8 cellular contexts compared by ENCODE assay signal in genomic region chr4:77358315-77358928, GRCh38.
DNase-seq lines count a peak whose midpoint lies in the region; ATAC-seq and TF ChIP-seq lines count a peak whose summit lies in the region.

No MANE protein-coding gene starts in this region.

- in situ Hi-C loops in astrocyte of the spinal cord (cut with HindIII; ENCODE audit: low sequenced_read_pairs), result no loop called here

- no peaks in the 10 kb centered on the region for H3K36me3 Mint-ChIP-seq in CD14-positive monocyte

- H3K4me1 ChIP-seq in tibial artery, result no peaks in the 10 kb centered on the region

- no peak overlapping the region for H3K4me3 Mint-ChIP-seq in CD14-positive monocyte

- intact Hi-C loops in CD14-positive monocyte (cut with micrococcal nuclease) (no loop called here), tibial artery (cut with DNase I; ENCODE audit: low total_unique reads) (loop anchor here (10.0 kb wide), 1 partner anchor 114 kb away; no protein-coding TSS in a partner anchor)

- ATAC-seq in GM18511 (IDR thresholded peaks at IDR 0.05; ENCODE audit: unreplicated experiment) (peak; percentile 44), HG03460 (IDR thresholded peaks at IDR 0.05; ENCODE audit: unreplicated experiment) (no peak), HG03095 (IDR thresholded peaks at IDR 0.05; ENCODE audit: unreplicated experiment) (no peak)

- H3K4me3 ChIP-seq in astrocyte of the spinal cord (ENCODE audit: low read depth, low read length), result no peak overlapping the region
- no peak overlapping the region for H3K4me3 ChIP-seq in tibial artery

- H3K9me3 ChIP-seq in tibial artery, result no peaks in the 10 kb centered on the region

- peaks cover 1% of the 10 kb centered on the region for H3K4me1 Mint-ChIP-seq in CD14-positive monocyte

- TF ChIP-seq CTCF in CD14-positive monocyte (IDR thresholded peaks at IDR 0.05) (peak; percentile 46), astrocyte of the spinal cord (IDR thresholded peaks at IDR 0.05; ENCODE audit: low read depth, low read length) (peak; percentile 71), tibial artery (IDR thresholded peaks at IDR 0.05) (peak; percentile 42 to 49)

- no peaks in the 10 kb centered on the region for H3K36me3 ChIP-seq in tibial artery

- no peaks in the 10 kb centered on the region for H3K9me3 Mint-ChIP-seq in CD14-positive monocyte

- H3K27ac ChIP-seq in tibial artery, result no peak overlapping the region

- DNase-seq in CD14-positive monocyte (ENCODE audit: low spot score) (no peak), MV-4-11 (lab: John Stamatoyannopoulos, UW) (peak; percentile 15), astrocyte of the spinal cord (ENCODE audit: low read depth, low spot score) (peak; percentile 37), inferior parietal cortex (ENCODE audit: extremely low spot score) (peak; percentile 75), tibial artery (no peak)

- H3K27me3 ChIP-seq in tibial artery, result no peaks in the 10 kb centered on the region

- H3K27ac Mint-ChIP-seq in CD14-positive monocyte, result no peak overlapping the region

- peaks cover 0 to 5% (median 0%) of the 10 kb centered on the region in 3 donors for H3K27me3 Mint-ChIP-seq in CD14-positive monocyte (ENCODE audit: low read depth in 3 of 3)

Comparison
In these comparisons a context has a peak if more than half of its experiments do, and no peak if none do; other contexts are left out.
1. DNase-seq: peak in MV-4-11 (single experiment), astrocyte of the spinal cord (single experiment) and inferior parietal cortex (single experiment); none in CD14-positive monocyte (single experiment) and tibial artery (0 of 2).
2. Peak in every context shown above with its lines, with median percentiles within 50 percentile points of each other: CTCF ChIP-seq.